In the genomic region with DNA sequence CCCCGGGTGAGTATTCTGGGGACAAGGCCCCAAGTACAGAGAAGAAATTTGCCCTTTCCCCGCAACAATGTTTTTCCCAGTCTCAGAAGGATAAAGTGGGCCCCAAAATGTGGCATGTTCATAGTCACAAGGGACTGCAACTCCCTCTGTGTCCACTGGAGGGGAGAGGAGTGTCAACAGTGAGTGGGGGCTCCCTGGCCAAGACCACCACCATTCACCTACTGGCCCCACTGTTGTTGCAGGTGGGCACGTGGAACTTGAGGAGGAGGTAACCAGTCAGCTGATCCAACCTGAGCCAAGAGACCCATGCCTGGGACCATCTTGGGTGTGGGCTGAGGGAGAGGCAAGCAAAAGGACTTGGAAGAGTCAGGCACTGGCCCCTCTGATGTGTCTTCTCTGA, we compare ENCODE assay signal across 1 cellular context.
TF ChIP-seq lines count a peak whose summit lies in the region.

No MANE protein-coding gene starts in this region.

TF ChIP-seq in A549, 52 proteins besides CTCF, POLR2A, EP300 and RAD21:
- TF ChIP-seq, protein P1, sequence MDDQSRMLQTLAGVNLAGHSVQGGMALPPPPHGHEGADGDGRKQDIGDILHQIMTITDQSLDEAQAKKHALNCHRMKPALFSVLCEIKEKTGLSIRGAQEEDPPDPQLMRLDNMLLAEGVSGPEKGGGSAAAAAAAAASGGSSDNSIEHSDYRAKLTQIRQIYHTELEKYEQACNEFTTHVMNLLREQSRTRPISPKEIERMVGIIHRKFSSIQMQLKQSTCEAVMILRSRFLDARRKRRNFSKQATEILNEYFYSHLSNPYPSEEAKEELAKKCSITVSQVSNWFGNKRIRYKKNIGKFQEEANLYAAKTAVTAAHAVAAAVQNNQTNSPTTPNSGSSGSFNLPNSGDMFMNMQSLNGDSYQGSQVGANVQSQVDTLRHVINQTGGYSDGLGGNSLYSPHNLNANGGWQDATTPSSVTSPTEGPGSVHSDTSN (IDR thresholded peaks at IDR 0.05) = 0 out of 2 replicates have a peak, but pooled peaks have one; percentile 23
- TF ChIP-seq SMC3 (IDR thresholded peaks at IDR 0.05) (0 out of 3 replicates have a peak, but pooled peaks have one; percentile 19), CHD2 (IDR thresholded peaks at IDR 0.05; ENCODE audit: low read length, partially characterized antibody) (no peak)
